In genomic region chr20:47304287-47304686, GRCh38 we compare ENCODE assay signal across 9 cellular contexts. TPM values are rescaled to one million over a fixed set of nuclear protein-coding genes. Genes with fewer than 3 reads are reported as not detected.
A peak's percentile ranks its signal among the peaks of the same experiment; 100 is the strongest.
DNase-seq lines count a peak whose midpoint lies in the region; ATAC-seq and TF ChIP-seq lines count a peak whose summit lies in the region.
"Had no signal": no experiment of that assay in that cellular context is flagged by ENCODE, and none has a peak within 500 bp of the region (broad histone marks: within the 10 kb centered on the region; RNA-seq: fewer than 3 reads in every experiment).

No MANE protein-coding gene starts in this region.

- peaks cover 26% of the 10 kb centered on the region for H3K4me1 ChIP-seq in suprapubic skin

- H3K4me3 ChIP-seq in suprapubic skin, result no peak overlapping the region

- peak; percentile 99 for DNase-seq in SIG-M5 treated with dmso at 0.1 percent for 504 hours (lab: John Stamatoyannopoulos, UW; ENCODE audit: unreplicated experiment)
- no peak for DNase-seq in SIG-M5 (lab: John Stamatoyannopoulos, UW)
- DNase-seq in activated naive CD8-positive, alpha-beta T cell treated with anti-CD3 and anti-CD28 coated beads, Interleukin-2, amount 50 U/mL, for 24 hours, result no peak
- DNase-seq in left kidney (ENCODE audit: low read depth, low spot score), result peak; percentile 25
- DNase-seq in suprapubic skin (ENCODE audit: low spot score in 2 of 2), result no peak
- DNase-seq in stimulated activated naive CD8-positive, alpha-beta T cell treated with anti-CD3 and anti-CD28 coated beads, Interleukin-15, Interleukin-2, amounts not matched to agents 100 U/mL and 50 U/mL, for 24 hours, result no peak
- no peak for DNase-seq in islet precursor cell

- ATAC-seq in activated naive CD8-positive, alpha-beta T cell treated with anti-CD3 and anti-CD28 coated beads, Interleukin-2, amount 50 U/mL, for 24 hours, result no peak
- no peak for ATAC-seq in stimulated activated naive CD8-positive, alpha-beta T cell treated with anti-CD3 and anti-CD28 coated beads, Interleukin-15, Interleukin-2, amounts not matched to agents 100 U/mL and 50 U/mL, for 24 hours
- ATAC-seq in GM18502 (IDR thresholded peaks at IDR 0.05; ENCODE audit: poor library complexity, unreplicated experiment), result no peak

- no peak for TF ChIP-seq CTCF in suprapubic skin (IDR thresholded peaks at IDR 0.05)

- TF ChIP-seq POLR2A in suprapubic skin (IDR thresholded peaks at IDR 0.05), result no peak

- no peaks in the 10 kb centered on the region for H3K9me3 ChIP-seq in suprapubic skin

- H3K36me3 ChIP-seq in suprapubic skin, result peaks cover 36% of the 10 kb centered on the region

- peaks cover 31% of the 10 kb centered on the region for H3K4me1 Mint-ChIP-seq in activated naive CD8-positive, alpha-beta T cell treated with anti-CD3 and anti-CD28 coated beads, Interleukin-2, amount 50 U/mL, for 24 hours

- H3K9me3 Mint-ChIP-seq in activated naive CD8-positive, alpha-beta T cell treated with anti-CD3 and anti-CD28 coated beads, Interleukin-2, amount 50 U/mL, for 24 hours, result no peaks in the 10 kb centered on the region

- H3K27ac ChIP-seq in suprapubic skin, result peak overlapping the region; percentile 55

- 66% methylated on average over 3 of the region's 3 CpGs for WGBS in suprapubic skin

- peak overlapping the region; percentile 18 for H3K27ac Mint-ChIP-seq in activated naive CD8-positive, alpha-beta T cell treated with anti-CD3 and anti-CD28 coated beads, Interleukin-2, amount 50 U/mL, for 24 hours

- H3K36me3 Mint-ChIP-seq in activated naive CD8-positive, alpha-beta T cell treated with anti-CD3 and anti-CD28 coated beads, Interleukin-2, amount 50 U/mL, for 24 hours (ENCODE audit: low read depth), result peaks cover 35% of the 10 kb centered on the region

- no peak overlapping the region for H3K4me3 Mint-ChIP-seq in activated naive CD8-positive, alpha-beta T cell treated with anti-CD3 and anti-CD28 coated beads, Interleukin-2, amount 50 U/mL, for 24 hours
- H3K4me3 Mint-ChIP-seq: B cell had no signal

- TF ChIP-seq EP300 in suprapubic skin (IDR thresholded peaks at IDR 0.05), result no peak

- H3K27me3 Mint-ChIP-seq in activated naive CD8-positive, alpha-beta T cell treated with anti-CD3 and anti-CD28 coated beads, Interleukin-2, amount 50 U/mL, for 24 hours, result no peaks in the 10 kb centered on the region
- H3K27me3 Mint-ChIP-seq: B cell had no signal

- H3K27me3 ChIP-seq in suprapubic skin, result no peaks in the 10 kb centered on the region

RNA-seq across cellular contexts. Expression of gene ZMYND8, which starts 52.2 kb away (rescaled TPM):
- total RNA-seq in suprapubic skin, result 100 to 1,000 TPM in 1 of 4 donors, 10 to 100 TPM in 3; 48.5 to 169 (median 54.1) TPM

Comparison
In these comparisons a context has a peak if more than half of its experiments do, and no peak if none do; other contexts are left out.
1. DNase-seq: peak in SIG-M5 treated with dmso at 0.1 percent for 504 hours (single experiment) and left kidney (single experiment); none in SIG-M5 (single experiment), activated naive CD8-positive, alpha-beta T cell treated with anti-CD3 and anti-CD28 coated beads, Interleukin-2, amount 50 U/mL, for 24 hours (single experiment), suprapubic skin (0 of 2), stimulated activated naive CD8-positive, alpha-beta T cell treated with anti-CD3 and anti-CD28 coated beads, Interleukin-15, Interleukin-2, amounts not matched to agents 100 U/mL and 50 U/mL, for 24 hours (single experiment) and islet precursor cell (single experiment).